ENCODE assay signal across 18 cellular contexts in the genomic region with DNA sequence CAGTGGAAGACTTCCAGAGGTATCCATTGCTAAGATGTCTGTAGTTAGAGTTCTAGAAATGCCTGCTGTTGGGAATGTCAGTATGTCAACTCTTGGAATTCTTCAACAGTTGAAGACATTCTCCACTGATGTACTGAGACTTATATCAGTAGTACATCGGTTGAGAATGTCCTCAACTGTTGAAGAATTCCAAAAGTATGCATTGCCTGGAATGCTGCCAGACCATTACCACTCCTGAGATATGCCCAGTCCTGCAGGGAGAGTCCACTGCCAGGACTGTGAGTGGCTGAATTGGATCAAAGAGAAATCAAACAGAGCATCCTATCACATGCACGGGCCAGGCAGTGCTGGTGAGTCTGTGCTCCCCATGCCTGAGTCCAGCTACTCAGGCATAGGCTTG. TPM values are rescaled to one million over a fixed set of nuclear protein-coding genes. Genes with fewer than 3 reads are reported as not detected.
DNase-seq lines count a peak whose midpoint lies in the region; ATAC-seq and TF ChIP-seq lines count a peak whose summit lies in the region.
"Had no signal": no experiment of that assay in that cellular context is flagged by ENCODE, and none has a peak within 500 bp of the region (broad histone marks: within the 10 kb centered on the region; RNA-seq: fewer than 3 reads in every experiment).

No MANE protein-coding gene starts in this region.

- H3K9me3 Mint-ChIP-seq in activated naive CD4-positive, alpha-beta T cell treated with anti-CD3 and anti-CD28 coated beads, Interleukin-2, amount 50 U/mL, for 24 hours, result no peaks in the 10 kb centered on the region
- no peaks in the 10 kb centered on the region for H3K9me3 Mint-ChIP-seq in stimulated activated naive CD8-positive, alpha-beta T cell treated with anti-CD3 and anti-CD28 coated beads, Interleukin-15, Interleukin-2, amounts not matched to agents 100 ng/mL and 50 ng/mL, for 24 hours
- H3K9me3 Mint-ChIP-seq: activated B cell treated with CpG ODN at 0.5 μM for 24 hours; activated T-cell treated with anti-CD3 and anti-CD28 coated beads, Interleukin-2, amount 50 U/mL, for 4 hours had no signal

- no peak overlapping the region for H3K27ac ChIP-seq in RWPE2 (ENCODE audit: poor library complexity, severe bottlenecking)
- H3K27ac ChIP-seq: neutrophil, upper lobe of left lung had no signal

- peaks cover 50% of the 10 kb centered on the region for H3K4me1 Mint-ChIP-seq in activated naive CD4-positive, alpha-beta T cell treated with anti-CD3 and anti-CD28 coated beads, Interleukin-2, amount 50 U/mL, for 24 hours
- H3K4me1 Mint-ChIP-seq in stimulated activated naive CD8-positive, alpha-beta T cell treated with anti-CD3 and anti-CD28 coated beads, Interleukin-15, Interleukin-2, amounts not matched to agents 100 ng/mL and 50 ng/mL, for 24 hours (ENCODE audit: low read depth), result peaks cover 71% of the 10 kb centered on the region
- H3K4me1 Mint-ChIP-seq: brain had no signal

- TF ChIP-seq CTCF in RWPE2 (IDR thresholded peaks at IDR 0.05; ENCODE audit: poor library complexity, severe bottlenecking) (no peak), fibroblast of mammary gland (conservative IDR thresholded peaks at IDR 0.05; ENCODE audit: control insufficient read depth, insufficient read depth, low read depth, low read length) (no peak)

- no peaks in the 10 kb centered on the region for H3K27me3 Mint-ChIP-seq in activated naive CD4-positive, alpha-beta T cell treated with anti-CD3 and anti-CD28 coated beads, Interleukin-2, amount 50 U/mL, for 24 hours
- H3K27me3 Mint-ChIP-seq in stimulated activated naive CD8-positive, alpha-beta T cell treated with anti-CD3 and anti-CD28 coated beads, Interleukin-15, Interleukin-2, amounts not matched to agents 100 ng/mL and 50 ng/mL, for 24 hours, result no peaks in the 10 kb centered on the region
- H3K27me3 Mint-ChIP-seq: activated B cell treated with CpG ODN at 0.5 μM for 24 hours, T-cell had no signal

- no peaks in the 10 kb centered on the region for H3K4me1 ChIP-seq in RWPE2 (ENCODE audit: insufficient read depth, poor library complexity, severe bottlenecking)
- H3K4me1 ChIP-seq: upper lobe of left lung had no signal

- peaks cover 3% of the 10 kb centered on the region for H3K9me3 ChIP-seq in RWPE2 (ENCODE audit: severe bottlenecking)
- H3K9me3 ChIP-seq: neutrophil had no signal

- H3K27ac Mint-ChIP-seq in activated naive CD4-positive, alpha-beta T cell treated with anti-CD3 and anti-CD28 coated beads, Interleukin-2, amount 50 U/mL, for 24 hours, result no peak overlapping the region
- peak overlapping the region; percentile 65 for H3K27ac Mint-ChIP-seq in stimulated activated naive CD8-positive, alpha-beta T cell treated with anti-CD3 and anti-CD28 coated beads, Interleukin-15, Interleukin-2, amounts not matched to agents 100 ng/mL and 50 ng/mL, for 24 hours
- H3K27ac Mint-ChIP-seq: brain had no signal

- no peak overlapping the region for H3K4me3 ChIP-seq in RWPE2 (ENCODE audit: severe bottlenecking)
- H3K4me3 ChIP-seq in fibroblast of mammary gland (ENCODE audit: control insufficient read depth, low read depth, low read length), result no peak overlapping the region
- H3K4me3 ChIP-seq: K562, upper lobe of left lung had no signal

- ATAC-seq in RWPE2 (ENCODE audit: low read depth) (peak; percentile 71), left lobe of liver (no peak), HG03039 (IDR thresholded peaks at IDR 0.05; ENCODE audit: unreplicated experiment) (no peak)
- ATAC-seq: activated T-cell treated with anti-CD3 and anti-CD28 coated beads, Interleukin-2, amount 50 U/mL, for 4 hours; K562; PC-3; T-cell had no signal

- DNase-seq in activated naive CD4-positive, alpha-beta T cell treated with Interleukin-2 at 50 U/mL for 16 hours, result no peak
- DNase-seq in RWPE2 (ENCODE audit: low spot score) (peak; percentile 42), fibroblast of mammary gland (ENCODE audit: low read depth) (peak; percentile 35), left lobe of liver (ENCODE audit: low spot score) (no peak), NOMO-1 treated with dmso at 0.1 percent for 144 hours (lab: John Stamatoyannopoulos, UW; ENCODE audit: unreplicated experiment) (no peak)
- DNase-seq: NCI-H1436, PC-3, T-cell, upper lobe of left lung had no signal

- no peaks in the 10 kb centered on the region for H3K36me3 ChIP-seq in RWPE2 (ENCODE audit: low read depth)
- H3K36me3 ChIP-seq: neutrophil had no signal

- no peaks in the 10 kb centered on the region for H3K27me3 ChIP-seq in RWPE2 (ENCODE audit: insufficient read depth, poor library complexity, severe bottlenecking)
- H3K27me3 ChIP-seq: upper lobe of left lung had no signal

- peaks cover 46% of the 10 kb centered on the region for H3K36me3 Mint-ChIP-seq in activated naive CD4-positive, alpha-beta T cell treated with anti-CD3 and anti-CD28 coated beads, Interleukin-2, amount 50 U/mL, for 24 hours
- H3K36me3 Mint-ChIP-seq in stimulated activated naive CD8-positive, alpha-beta T cell treated with anti-CD3 and anti-CD28 coated beads, Interleukin-15, Interleukin-2, amounts not matched to agents 100 ng/mL and 50 ng/mL, for 24 hours (ENCODE audit: low read depth), result peaks cover 91% of the 10 kb centered on the region
- H3K36me3 Mint-ChIP-seq: brain had no signal

- H3K4me3 Mint-ChIP-seq in activated naive CD4-positive, alpha-beta T cell treated with anti-CD3 and anti-CD28 coated beads, Interleukin-2, amount 50 U/mL, for 24 hours, result peak overlapping the region; percentile 36
- H3K4me3 Mint-ChIP-seq in stimulated activated naive CD8-positive, alpha-beta T cell treated with anti-CD3 and anti-CD28 coated beads, Interleukin-15, Interleukin-2, amounts not matched to agents 100 ng/mL and 50 ng/mL, for 24 hours, result no peak overlapping the region
- H3K4me3 Mint-ChIP-seq: activated B cell treated with CpG ODN at 0.5 μM for 24 hours; activated T-cell treated with anti-CD3 and anti-CD28 coated beads, Interleukin-2, amount 50 U/mL, for 4 hours; brain; T-cell had no signal

RNA-seq across cellular contexts. Expression of a gene that starts 42.0 kb away (rescaled TPM):
- 0.33 TPM for total RNA-seq in left lobe of liver
- total RNA-seq: epithelial cell of proximal tubule had no signal

Comparison
In these comparisons a context has a peak if more than half of its experiments do, and no peak if none do; other contexts are left out.
1. DNase-seq: peak in RWPE2 (single experiment) and fibroblast of mammary gland (single experiment); none in activated naive CD4-positive, alpha-beta T cell treated with Interleukin-2 at 50 U/mL for 16 hours (single experiment), left lobe of liver (single experiment) and NOMO-1 treated with dmso at 0.1 percent for 144 hours (single experiment).